1 cellular context compared by ENCODE assay signal in genomic region chr21:42520628-42521253, GRCh38.
TF ChIP-seq lines count a peak whose summit lies in the region.

No MANE protein-coding gene starts in this region.

TF ChIP-seq in GM23338, 12 proteins besides CTCF, POLR2A, EP300 and RAD21 (continued from another document):
- TF ChIP-seq ZNF462 (CRISPR knock-in tag; IDR thresholded peaks at IDR 0.05) (no peak), EZH2 (IDR thresholded peaks at IDR 0.05; ENCODE audit: low read depth, unreplicated experiment) (no peak), ZNF331 (CRISPR knock-in tag; IDR thresholded peaks at IDR 0.05; ENCODE audit: low read depth) (no peak), ZNF114 (CRISPR knock-in tag; IDR thresholded peaks at IDR 0.05) (no peak)
TF ChIP-seq in GM23338: peak in this region for 0.
